Comparison of ENCODE assay signal across 19 cellular contexts in the genomic region with DNA sequence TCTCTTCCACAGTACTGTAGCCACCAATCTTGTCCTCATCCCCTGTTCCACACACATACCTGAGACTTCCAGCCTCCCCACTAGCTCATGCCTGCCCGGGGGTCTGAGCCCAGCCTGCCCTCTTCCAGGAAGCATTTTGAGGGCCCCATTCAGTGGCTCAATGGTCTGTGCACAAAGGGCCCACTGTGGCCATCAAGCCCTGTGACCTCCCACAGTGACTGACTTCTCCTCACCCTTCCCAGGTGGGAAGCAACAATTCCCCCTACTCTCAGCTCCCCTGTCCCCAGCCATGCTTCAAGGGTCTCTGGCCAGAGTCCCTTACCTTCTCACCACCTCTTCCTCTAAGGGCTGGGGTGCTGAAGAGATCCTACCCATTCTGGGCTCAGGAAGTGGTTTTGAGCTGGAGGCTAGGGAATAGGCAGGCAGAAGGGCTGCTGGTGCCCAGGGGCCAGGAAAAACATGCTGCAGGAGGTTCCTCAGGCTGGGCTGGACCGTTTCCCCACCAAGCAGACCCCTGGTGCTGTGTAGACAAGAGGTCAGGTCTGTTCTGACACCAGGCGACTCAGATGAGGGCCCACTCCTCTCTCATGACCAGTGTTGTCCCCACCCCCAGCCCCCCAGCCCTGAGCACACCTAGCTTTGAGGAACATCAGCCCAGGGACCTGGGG. TPM values are rescaled to one million over a fixed set of nuclear protein-coding genes. Genes with fewer than 3 reads are reported as not detected.
"Had no signal": no experiment of that assay in that cellular context is flagged by ENCODE, and none has a peak within 500 bp of the region (broad histone marks: within the 10 kb centered on the region; RNA-seq: fewer than 3 reads in every experiment).

No MANE protein-coding gene starts in this region.

- DNase-seq: activated CD4-positive, alpha-beta T cell treated with anti-CD3 and anti-CD28 coated beads, Interleukin-2, amount 10 ng/mL, durations not matched to agents 7 days and 5 days; activated CD8-positive, alpha-beta T cell treated with anti-CD3 and anti-CD28 coated beads, Interleukin-2, amount 10 ng/mL, durations not matched to agents 7 days and 5 days; activated gamma-delta T cell; activated T-cell treated with anti-CD3 and anti-CD28 coated beads, Interleukin-2, amount 50 U/mL, for 48 hours; amniotic stem cell; endodermal cell; foreskin fibroblast; hippocampal formation; islet precursor cell; naive B cell had no signal

- H3K4me3 ChIP-seq: cardiac muscle cell, left lung, mucosa of descending colon, pancreas, SJSA1 had no signal

- H3K36me3 ChIP-seq: cardiac muscle cell, left lung, pancreas, SJSA1 had no signal

- H3K27ac ChIP-seq: cardiac muscle cell, epithelial cell of prostate, left lung, pancreas, SJSA1 had no signal

- H3K9me3 ChIP-seq: left lung, mucosa of descending colon, pancreas, SJSA1 had no signal

- ATAC-seq: activated CD8-positive, alpha-beta T cell treated with anti-CD3 and anti-CD28 coated beads, Interleukin-2, amount 10 ng/mL, durations not matched to agents 7 days and 5 days; left lung; mucosa of descending colon; pancreas had no signal

- H3K27me3 ChIP-seq: pancreas had no signal

RNA-seq across cellular contexts. Expression of a gene that starts 3.0 kb away (rescaled TPM):
- total RNA-seq: activated CD4-positive, alpha-beta T cell treated with anti-CD3 and anti-CD28 coated beads, Interleukin-2, amount 10 ng/mL, durations not matched to agents 7 days and 5 days; activated CD8-positive, alpha-beta T cell treated with anti-CD3 and anti-CD28 coated beads, Interleukin-2, amount 10 ng/mL, durations not matched to agents 7 days and 5 days had no signal

RNA-seq across cellular contexts. Expression of a gene that starts 34.5 kb away (rescaled TPM):
- total RNA-seq: activated CD4-positive, alpha-beta T cell treated with anti-CD3 and anti-CD28 coated beads, Interleukin-2, amount 10 ng/mL, durations not matched to agents 7 days and 5 days; activated CD8-positive, alpha-beta T cell treated with anti-CD3 and anti-CD28 coated beads, Interleukin-2, amount 10 ng/mL, durations not matched to agents 7 days and 5 days; cardiac muscle cell; glomerular endothelial cell; mucosa of descending colon; pancreas; SJSA1; skeletal muscle tissue; ureter had no signal
